ENCODE assay signal across 8 cellular contexts in the genomic region with DNA sequence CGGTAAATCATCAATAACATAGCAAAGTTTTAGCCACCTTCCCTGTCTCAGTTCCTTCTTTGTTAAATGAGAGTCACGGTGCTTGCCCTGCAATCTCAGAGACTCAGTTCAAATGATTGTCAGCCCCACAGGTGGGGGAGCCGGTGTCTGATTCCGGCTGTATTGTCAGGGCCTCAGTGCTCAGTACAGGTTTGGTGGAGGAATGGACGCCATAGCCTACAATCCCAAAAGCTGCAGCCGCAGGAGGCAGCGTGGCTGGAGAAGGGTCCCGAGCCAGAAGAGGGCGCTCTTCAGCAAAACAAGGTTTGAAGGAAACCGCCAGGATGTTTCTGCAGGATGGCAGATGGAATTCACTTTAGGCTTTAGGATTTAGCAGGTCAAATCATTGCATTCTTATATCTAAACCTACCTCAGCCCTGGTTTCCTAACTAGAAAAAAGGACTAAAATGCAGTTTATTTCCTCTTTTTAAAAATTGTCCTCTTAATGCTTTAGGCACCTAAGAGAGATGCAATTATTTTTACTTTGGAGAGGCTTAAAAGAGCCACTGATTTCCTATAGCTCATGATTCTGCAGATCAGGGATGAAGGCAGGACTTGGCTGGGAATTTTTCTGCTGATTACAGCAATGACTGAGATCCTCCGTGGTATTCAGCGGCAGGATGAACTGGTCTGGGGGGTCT. TPM values are rescaled to one million over a fixed set of nuclear protein-coding genes. Genes with fewer than 3 reads are reported as not detected.
A peak's percentile ranks its signal among the peaks of the same experiment; 100 is the strongest.
DNase-seq lines count a peak whose midpoint lies in the region; ATAC-seq and TF ChIP-seq lines count a peak whose summit lies in the region.

No MANE protein-coding gene starts in this region.

- no peak overlapping the region for H3K4me3 ChIP-seq in HAP-1
- no peak overlapping the region for H3K4me3 ChIP-seq in kidney epithelial cell (ENCODE audit: low read depth, low read length)

- H3K4me1 ChIP-seq in HAP-1 = peaks cover 2% of the 10 kb centered on the region; the same call in 1 of the 2 replicates

- peak; percentile 81 for DNase-seq in AG20443 (ENCODE audit: low spot score)
- DNase-seq in HAP-1 (ENCODE audit: low spot score in 2 of 2) = peak; percentile 75 to 94
- peak; percentile 87 for DNase-seq in NCI-H345 treated with DMSO at 0.1 percent for 48 hours (lab: John Stamatoyannopoulos, UW; ENCODE audit: unreplicated experiment)
- DNase-seq in activated CD4-positive, CD25-positive, alpha-beta regulatory T cell treated with anti-CD3 and anti-CD28 coated beads, Interleukin-2, amount 50 U/mL, for 16 hours (ENCODE audit: low read depth, low spot score) = peak; percentile 45
- peak in 57 of 61 donors; percentile 11 to 87 (median 69) for DNase-seq in caudate nucleus (lab: John Stamatoyannopoulos, UW)
- no peak for DNase-seq in kidney epithelial cell (ENCODE audit: low read depth)
- DNase-seq in stimulated activated CD4-positive, alpha-beta T cell treated with anti-CD3 and anti-CD28 coated beads, Interleukin-2, amount 100 ng/mL, for 4 hours (ENCODE audit: low read depth) = peak; percentile 58

- no peak for ATAC-seq in GM21529 (IDR thresholded peaks at IDR 0.05; ENCODE audit: unreplicated experiment)

- H3K27ac ChIP-seq in caudate nucleus (ENCODE audit: low read depth, low read length) = no peak overlapping the region

- H3K36me3 ChIP-seq in HAP-1 (replicated peaks) (no peaks in the 10 kb centered on the region), kidney epithelial cell (ENCODE audit: control insufficient read depth, insufficient read depth, low read length) (no peaks in the 10 kb centered on the region)

- in situ Hi-C loops in HAP-1 (cut with MboI; ENCODE audit: low sequenced_read_pairs) = loop anchor here (5.0 kb wide), 1 partner anchor 179 kb away; no protein-coding TSS in a partner anchor

- no peaks in the 10 kb centered on the region for H3K9me3 ChIP-seq in HAP-1

- peak; percentile 89 for TF ChIP-seq CTCF in kidney epithelial cell (IDR thresholded peaks at IDR 0.05; ENCODE audit: insufficient read depth, low read length, poor library complexity, severe bottlenecking)

- H3K27me3 ChIP-seq in HAP-1 (ENCODE audit: low read depth) = no peaks in the 10 kb centered on the region
- H3K27me3 ChIP-seq in kidney epithelial cell (ENCODE audit: control insufficient read depth, insufficient read depth, low read length) = no peaks in the 10 kb centered on the region

RNA-seq across cellular contexts. Expression of a gene that starts 29.2 kb away (rescaled TPM):
- total RNA-seq in kidney epithelial cell = 5.5 and 9.2 TPM in 2 replicates
